ENCODE assay signal across 9 cellular contexts in the genomic region with DNA sequence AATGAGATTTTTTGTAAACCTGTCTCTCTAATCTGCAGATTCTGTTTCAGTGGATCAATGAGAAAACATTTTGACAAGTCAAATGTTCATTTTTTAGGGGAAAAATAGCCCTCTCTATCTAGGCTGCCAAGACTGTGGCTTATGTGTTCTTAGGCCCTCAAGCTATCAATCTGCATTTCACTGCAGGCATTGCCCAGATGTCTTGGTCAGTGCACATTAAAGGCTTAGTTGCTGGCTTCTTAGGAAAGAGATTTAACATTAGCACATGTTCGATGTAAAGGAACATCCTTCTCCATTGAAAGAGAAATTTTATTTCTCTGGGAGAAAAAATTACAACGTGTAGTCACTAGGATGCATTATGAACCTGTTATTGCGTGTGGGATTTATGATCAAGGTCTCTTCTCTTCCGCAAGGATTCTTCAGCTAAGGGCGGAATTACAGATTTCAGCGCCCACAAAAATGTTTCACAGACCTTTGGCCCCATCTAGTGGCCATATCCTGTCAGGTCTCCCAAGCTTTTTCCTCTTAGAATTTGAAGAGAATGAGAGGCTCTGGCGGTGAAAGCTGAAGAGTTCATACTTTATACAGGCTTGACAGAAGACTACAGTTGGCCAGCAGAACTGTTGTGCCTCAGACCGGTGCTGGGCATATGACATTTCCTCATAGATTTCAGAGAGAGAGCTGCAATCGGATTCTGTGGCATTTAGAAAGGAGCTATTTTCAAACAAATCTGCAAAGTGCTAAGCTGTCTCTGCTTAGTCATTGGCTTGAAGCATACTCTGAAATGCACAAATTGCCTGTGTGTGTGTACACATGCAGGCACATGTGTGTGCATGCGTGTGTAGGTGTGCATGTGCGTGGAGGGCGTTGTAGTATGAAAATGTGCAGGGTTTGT.
DNase-seq lines count a peak whose midpoint lies in the region; ATAC-seq, FAIRE-seq and TF ChIP-seq lines count a peak whose summit lies in the region.
"Had no signal": no experiment of that assay in that cellular context is flagged by ENCODE, and none has a peak within 500 bp of the region (broad histone marks: within the 10 kb centered on the region; RNA-seq: fewer than 3 reads in every experiment).

No MANE protein-coding gene starts in this region.

- H3K27ac ChIP-seq in small intestine (ENCODE audit: low read depth in 1 of 2, low read length in 1 of 2), result no peak overlapping the region
- H3K27ac ChIP-seq: BLaER1 treated with 17β-estradiol and CSF1 and Interleukin-3, amounts not matched to agents 10 nM and 100 nM had no signal

- H3K4me3 ChIP-seq in astrocyte of the cerebellum (ENCODE audit: low read depth, low read length), result no peak overlapping the region
- H3K4me3 ChIP-seq in small intestine (ENCODE audit: low read depth in 1 of 2, low read length in 2 of 2), result no peak overlapping the region
- H3K4me3 ChIP-seq: BLaER1 treated with 17β-estradiol and CSF1 and Interleukin-3, amounts not matched to agents 10 nM and 100 nM had no signal

- no peaks in the 10 kb centered on the region for H3K9me3 ChIP-seq in small intestine (ENCODE audit: control insufficient read depth, low read depth)
- H3K9me3 ChIP-seq: BLaER1 treated with 17β-estradiol and CSF1 and Interleukin-3, amounts not matched to agents 10 nM and 100 nM had no signal

- peak; percentile 76 for TF ChIP-seq CTCF in astrocyte of the cerebellum (IDR thresholded peaks at IDR 0.05; ENCODE audit: low read depth, low read length, missing control alignments)

- no peaks in the 10 kb centered on the region for H3K27me3 ChIP-seq in small intestine (ENCODE audit: control insufficient read depth in 2 of 2, insufficient read depth in 2 of 2, low read length in 2 of 2)
- H3K27me3 ChIP-seq: BLaER1 treated with 17β-estradiol and CSF1 and Interleukin-3, amounts not matched to agents 10 nM and 100 nM had no signal

- FAIRE-seq in small intestine (lab: Jason Lieb, UNC), result no peak

- peak; percentile 4 for DNase-seq in NK-92 treated with Interleukin-12 subunit alpha and Interleukin-12 subunit beta, amount 100 ng/mL, for 24 hours (lab: John Stamatoyannopoulos, UW)
- DNase-seq in NK-92 (lab: John Stamatoyannopoulos, UW; ENCODE audit: unreplicated experiment), result no peak
- peak; percentile 91 for DNase-seq in NCI-H1417 treated with DMSO at 0.1 percent for 48 hours (lab: John Stamatoyannopoulos, UW)
- peak; percentile 56 for DNase-seq in SW480 (ENCODE audit: low spot score)
- peak; percentile 69 for DNase-seq in astrocyte of the cerebellum (ENCODE audit: low read depth)
- DNase-seq in hypothalamus (lab: John Stamatoyannopoulos, UW), result peak in 44 of 51 donors; percentile 3 to 87 (median 40)
- peak; percentile 70 for DNase-seq in small intestine

- no peaks in the 10 kb centered on the region for H3K4me1 ChIP-seq in small intestine (ENCODE audit: control insufficient read depth in 2 of 2, insufficient read depth in 1 of 2, low read depth in 1 of 2, low read length in 1 of 2)

- no peaks in the 10 kb centered on the region for H3K36me3 ChIP-seq in small intestine (ENCODE audit: control insufficient read depth in 2 of 2, insufficient read depth in 2 of 2, low read length in 2 of 2)
- H3K36me3 ChIP-seq: BLaER1 treated with 17β-estradiol and CSF1 and Interleukin-3, amounts not matched to agents 10 nM and 100 nM had no signal

- peak; percentile 80 for ATAC-seq in HG02798 (IDR thresholded peaks at IDR 0.05; ENCODE audit: poor library complexity, unreplicated experiment)

- WGBS in small intestine, 3 donors, result 23 to 28% (median 24%) methylated on average over 12 of the region's 12 CpGs

- in situ Hi-C loops in astrocyte of the cerebellum (cut with HindIII; ENCODE audit: low sequenced_read_pairs), result no loop called here
